ENCODE assay signal across 8 cellular contexts in genomic region chr12:93571360-93571853, GRCh38. TPM values are rescaled to one million over a fixed set of nuclear protein-coding genes. Genes with fewer than 3 reads are reported as not detected.
DNase-seq lines count a peak whose midpoint lies in the region; ATAC-seq, FAIRE-seq and TF ChIP-seq lines count a peak whose summit lies in the region.

No MANE protein-coding gene starts in this region.

- peak in 1 of 2 experiments; percentile 29; a peak in 2 of 3 replicates for TF ChIP-seq POLR2A in H1 (IDR thresholded peaks at IDR 0.05; ENCODE audit: control extremely low read depth in 1 of 2, low read depth in 2 of 2, low read length in 2 of 2)

- peak overlapping the region; percentile 42 for H4K91ac ChIP-seq in H1 (replicated peaks; ENCODE audit: insufficient read length, low read length)

- DNase-seq in EL (peak; percentile 83), NCI-H460 (ENCODE audit: extremely low read depth, low read depth) (peak; percentile 48), H1 (ENCODE audit: low read depth in 1 of 2, low spot score in 2 of 2) (peak in 1 of 2 experiments; percentile 92), mesothelial cell of epicardium (ENCODE audit: low spot score in 2 of 2, unreplicated experiment in 2 of 2) (peak; percentile 44 to 71)
- DNase-seq in activated CD8-positive, alpha-beta T cell treated with anti-CD3 and anti-CD28 coated beads for 36 hours, result peak; percentile 84
- peak; percentile 41 to 59 for DNase-seq in stimulated activated CD8-positive, alpha-beta memory T cell treated with anti-CD3 and anti-CD28 coated beads, Interleukin-7, amount 100 ng/mL, for 48 hours (ENCODE audit: extremely low read depth in 1 of 2, low read depth in 1 of 2)

- intact Hi-C loops in activated CD8-positive, alpha-beta T cell treated with anti-CD3 and anti-CD28 coated beads for 36 hours (cut with micrococcal nuclease), result loop anchor here (2.0 to 5.0 kb wide), 3 partner anchors 69 to 171 kb away; partner anchors contain the start of gene CRADD

- no peak overlapping the region for H2AFZ ChIP-seq in H1 (ENCODE audit: low read length)

- H2BK15ac ChIP-seq in H1 (ENCODE audit: low read length), result no peak overlapping the region

- H3K36me3 ChIP-seq in H1 (ENCODE audit: control insufficient read depth in 2 of 4, insufficient read depth in 4 of 4, low read length in 3 of 4), result peaks cover 0 to 12% (median 0%) of the 10 kb centered on the region in 4 experiments; a peak in 1 of 8 replicates

- H3K14ac ChIP-seq in H1 (ENCODE audit: insufficient read length), result no peak overlapping the region

- H3K9me3 Mint-ChIP-seq in activated CD8-positive, alpha-beta T cell treated with anti-CD3 and anti-CD28 coated beads for 36 hours, result no peaks in the 10 kb centered on the region
- H3K9me3 Mint-ChIP-seq in mesothelial cell of epicardium, result no peaks in the 10 kb centered on the region

- H3K27me3 ChIP-seq in H1 (replicated peaks in 1 of 4; ENCODE audit: control insufficient read depth in 3 of 4, extremely low read depth in 1 of 4, insufficient read depth in 3 of 4, low read length in 3 of 4), result peaks cover 0 to 34% (median 21%) of the 10 kb centered on the region in 4 experiments; a peak in 5 of 7 replicates

- no peak overlapping the region for H2BK20ac ChIP-seq in H1 (ENCODE audit: low read length)

- H3K27me3 Mint-ChIP-seq in activated CD8-positive, alpha-beta T cell treated with anti-CD3 and anti-CD28 coated beads for 36 hours, result peaks cover 11% of the 10 kb centered on the region
- peaks cover 10% of the 10 kb centered on the region for H3K27me3 Mint-ChIP-seq in mesothelial cell of epicardium (ENCODE audit: low read depth)

- peak; percentile 19 for TF ChIP-seq CTCF in activated CD8-positive, alpha-beta T cell treated with anti-CD3 and anti-CD28 coated beads for 36 hours (IDR thresholded peaks at IDR 0.05)
- TF ChIP-seq CTCF in H1 (IDR thresholded peaks at IDR 0.05; ENCODE audit: control extremely low read depth in 1 of 3, insufficient read depth in 1 of 3, low read depth in 1 of 3, low read length in 3 of 3), result peak; percentile 38 to 50 (median 40)
- peak; percentile 23 for TF ChIP-seq CTCF in mesothelial cell of epicardium (IDR thresholded peaks at IDR 0.05; ENCODE audit: unreplicated experiment)

- H3K4me2 ChIP-seq in H1 (ENCODE audit: insufficient read depth in 1 of 2, low read depth in 2 of 2, low read length in 2 of 2), result peak overlapping the region; percentile 82 to 85

- H3K4ac ChIP-seq in H1 (replicated peaks; ENCODE audit: insufficient read length, low read depth, low read length), result no peak overlapping the region

- 0% methylated on average over 17 of the region's 38 CpGs; no CpG with 5 or more reads in 1 of the 2 experiments for WGBS in H1 (ENCODE audit: extremely low coverage in 1 of 2, insufficient coverage in 1 of 2, insufficient read length in 1 of 2, insufficient replicate concordance in 2 of 2, low coverage in 1 of 2, low lambda C conversion rate in 2 of 2, missing lambda C conversion rate in 1 of 2), 2 experiments

- peak overlapping the region; percentile 13 to 70 (median 40); a peak in 5 of 7 replicates for H3K9ac ChIP-seq in H1 (replicated peaks in 1 of 4; ENCODE audit: extremely low read depth in 1 of 4, low read depth in 3 of 4, low read length in 3 of 4)

- peak overlapping the region; percentile 84 for H3K27ac Mint-ChIP-seq in activated CD8-positive, alpha-beta T cell treated with anti-CD3 and anti-CD28 coated beads for 36 hours
- peak overlapping the region; percentile 84 for H3K27ac Mint-ChIP-seq in mesothelial cell of epicardium

- peak in 1 of 2 experiments; percentile 47; a peak in 2 of 4 replicates for TF ChIP-seq RAD21 in H1 (IDR thresholded peaks at IDR 0.05 in 1 of 2, conservative IDR thresholded peaks at IDR 0.05 in 1 of 2; ENCODE audit: low read depth in 2 of 2, low read length in 2 of 2)

- ATAC-seq in HG02610 (IDR thresholded peaks at IDR 0.05; ENCODE audit: unreplicated experiment) (peak; percentile 19), HG03469 (IDR thresholded peaks at IDR 0.05; ENCODE audit: unreplicated experiment) (no peak)
- ATAC-seq in activated CD8-positive, alpha-beta T cell treated with anti-CD3 and anti-CD28 coated beads for 36 hours, result peak; percentile 21

- FAIRE-seq in H1 (lab: Jason Lieb, UNC), result no peak

- no peak overlapping the region for H2AK5ac ChIP-seq in H1 (ENCODE audit: low read depth, low read length)

- peaks cover 0 to 2% (median 0%) of the 10 kb centered on the region in 4 experiments; a peak in 5 of 7 replicates for H3K4me1 ChIP-seq in H1 (replicated peaks in 1 of 4; ENCODE audit: control insufficient read depth in 3 of 4, insufficient read depth in 4 of 4, low read length in 3 of 4)

- no peak for TF ChIP-seq EP300 in H1 (IDR thresholded peaks at IDR 0.05; ENCODE audit: borderline replicate concordance in 1 of 2, low read depth in 2 of 2, low read length in 2 of 2)

- POLR2A ChIA-PET in activated CD8-positive, alpha-beta T cell treated with anti-CD3 and anti-CD28 coated beads for 36 hours (lab: Charles Lee), result interaction anchor here (0.8 to 4.1 kb wide), 6 partner anchors 10 to 531 kb away, joined by 3 to 18 read pairs (median 4); no protein-coding TSS in a partner anchor
- POLR2A ChIA-PET in H1 (lab: Charles Lee; ENCODE audit: partially characterized antibody), result interaction anchor here (0.9 to 7.2 kb wide), 7 partner anchors 10 to 170 kb away, joined by 3 to 41 read pairs (median 11); no protein-coding TSS in a partner anchor

- H3K56ac ChIP-seq in H1 (replicated peaks; ENCODE audit: insufficient read length, low read depth, low read length), result no peak overlapping the region

- no peak overlapping the region for H3K23ac ChIP-seq in H1 (ENCODE audit: insufficient read length)

- CTCF ChIA-PET in activated CD8-positive, alpha-beta T cell treated with anti-CD3 and anti-CD28 coated beads for 36 hours (lab: Charles Lee), result interaction anchor here (1.0 to 9.7 kb wide), 4 partner anchors 69 to 530 kb away, joined by 3 to 143 read pairs (median 3); no protein-coding TSS in a partner anchor
- CTCF ChIA-PET in H1 (lab: Charles Lee; ENCODE audit: partially characterized antibody), result interaction anchor here (0.8 to 4.9 kb wide), 3 partner anchors 68 to 530 kb away, joined by 4 to 26 read pairs (median 6); no protein-coding TSS in a partner anchor

- H3K36me3 Mint-ChIP-seq in activated CD8-positive, alpha-beta T cell treated with anti-CD3 and anti-CD28 coated beads for 36 hours (ENCODE audit: low read depth), result peaks cover 35% of the 10 kb centered on the region
- peaks cover 9% of the 10 kb centered on the region for H3K36me3 Mint-ChIP-seq in mesothelial cell of epicardium

- peaks cover 26% of the 10 kb centered on the region; the same call in 1 of the 2 replicates for H3K23me2 ChIP-seq in H1 (ENCODE audit: low read depth, low read length)

- 0 out of 2 replicates have a peak overlapping the region, but pooled peaks have one; percentile 81 for H2BK5ac ChIP-seq in H1 (ENCODE audit: low read depth, low read length)

- peaks cover 0 to 12% of the 10 kb centered on the region in 2 experiments; a peak in 2 of 4 replicates for H3K79me2 ChIP-seq in H1 (ENCODE audit: control insufficient read depth in 1 of 2, insufficient read depth in 2 of 2, low read length in 2 of 2)

- no peak overlapping the region; the same call in 1 of the 2 replicates for H3K18ac ChIP-seq in H1 (ENCODE audit: extremely low read depth, low read length)

- peak overlapping the region; percentile 43 for H2BK12ac ChIP-seq in H1 (ENCODE audit: low read depth, low read length)

- H2BK120ac ChIP-seq in H1 (replicated peaks; ENCODE audit: low read depth, low read length), result no peak overlapping the region

- peak overlapping the region; percentile 68 to 82 (median 74) for H3K4me3 ChIP-seq in H1 (ENCODE audit: extremely low read depth in 1 of 4, insufficient read depth in 2 of 4, low read depth in 3 of 4, low read length in 4 of 4)

- H4K8ac ChIP-seq in H1 (ENCODE audit: extremely low read depth, insufficient read depth, low read length), result 0 out of 2 replicates have a peak overlapping the region, but pooled peaks have one; percentile 79

- H3K4me3 Mint-ChIP-seq in activated CD8-positive, alpha-beta T cell treated with anti-CD3 and anti-CD28 coated beads for 36 hours, result peak overlapping the region; percentile 81
- peak overlapping the region; percentile 79 for H3K4me3 Mint-ChIP-seq in mesothelial cell of epicardium

- H3K9me3 ChIP-seq in H1 (ENCODE audit: insufficient read depth in 2 of 2, low read depth in 1 of 2, low read length in 1 of 2), result no peaks in the 10 kb centered on the region

- H3K79me1 ChIP-seq in H1 (ENCODE audit: low read depth, low read length), result no peaks in the 10 kb centered on the region; the same call in 1 of the 2 replicates

- peaks cover 0 to 9% of the 10 kb centered on the region in 2 experiments for H4K20me1 ChIP-seq in H1 (replicated peaks in 1 of 2; ENCODE audit: control insufficient read depth in 1 of 2, insufficient read depth in 2 of 2, low read length in 2 of 2)

- peaks cover 27% of the 10 kb centered on the region for H3K4me1 Mint-ChIP-seq in activated CD8-positive, alpha-beta T cell treated with anti-CD3 and anti-CD28 coated beads for 36 hours (ENCODE audit: low read depth)
- peaks cover 20% of the 10 kb centered on the region for H3K4me1 Mint-ChIP-seq in mesothelial cell of epicardium

- H3K27ac ChIP-seq in H1 (ENCODE audit: low read depth, low read length), result no peak overlapping the region

- no peak overlapping the region for H4K5ac ChIP-seq in H1 (ENCODE audit: insufficient read length, low read depth, low read length)

TF ChIP-seq in H1, 55 proteins besides CTCF, POLR2A, EP300 and RAD21 (continues in another document):
- TF ChIP-seq RFX5 (IDR thresholded peaks at IDR 0.05; ENCODE audit: borderline replicate concordance, low read depth, low read length), result no peak
- TF ChIP-seq TCF12 (IDR thresholded peaks at IDR 0.05; ENCODE audit: low read depth, low read length), result no peak
- TF ChIP-seq JUND (IDR thresholded peaks at IDR 0.05; ENCODE audit: low read length), result no peak
- peak; percentile 67 for TF ChIP-seq MAX (IDR thresholded peaks at IDR 0.05)

RNA-seq across cellular contexts. Expression of gene SOCS2, which starts 1.1 kb away (rescaled TPM):
- total RNA-seq in NCI-H460 (2014; rRNA removed; shearing (Covaris generic)), result 27.1 and 32.8 TPM in 2 replicates
- 27.4 and 41.2 TPM in 2 replicates for polyA plus RNA-seq in NCI-H460 (2014; cell fraction: nucleus; rRNA removed)
- total RNA-seq in activated CD8-positive, alpha-beta T cell treated with anti-CD3 and anti-CD28 coated beads for 36 hours, result 10 to 100 TPM; 40.5 to 40.8 TPM
- 18.0 TPM in 2 replicates for total RNA-seq in H1 (2021; fragmentation: NEBNext Ultra II Directional; extraction: Animal tissue kit (Norgen Biotek cat#: 25700))
- 12.6 and 14.5 TPM in 2 replicates for polyA plus RNA-seq in H1 (2011; rRNA removed)
- 15.3 TPM for polyA plus RNA-seq in H1 (2011; cell fraction: cytosol; rRNA removed)
- 15.3 TPM for polyA plus RNA-seq in H1 (2011; cell fraction: nucleus; rRNA removed)
- 8.0 to 12.2 TPM (median 10.1 TPM) in 4 replicates for polyA plus RNA-seq in H1 (2012, experiment 1 of 2)
- polyA plus RNA-seq in H1 (2012, experiment 2 of 2), result 4.7 TPM
- polyA plus RNA-seq in H1 (2013, experiment 1 of 2), result 17.4 TPM
- polyA plus RNA-seq in H1 (2013, experiment 2 of 2), result 16.3 TPM
- 7.0 and 8.4 TPM in 2 replicates for polyA minus RNA-seq in H1 (2011; rRNA and poly(A)+ RNA removed)
- 7.9 TPM for polyA minus RNA-seq in H1 (2011; cell fraction: cytosol; rRNA and poly(A)+ RNA removed)
- 15.4 TPM for polyA minus RNA-seq in H1 (2011; cell fraction: nucleus; rRNA and poly(A)+ RNA removed)
- total RNA-seq in mesothelial cell of epicardium, result 11.8 to 13.9 TPM (median 12.7 TPM) in 3 replicates
